20 cellular contexts compared by ENCODE assay signal in genomic region chr3:59766165-59766872, GRCh38.
DNase-seq lines count a peak whose midpoint lies in the region; ATAC-seq and TF ChIP-seq lines count a peak whose summit lies in the region.
"Had no signal": no experiment of that assay in that cellular context is flagged by ENCODE, and none has a peak within 500 bp of the region (broad histone marks: within the 10 kb centered on the region; RNA-seq: fewer than 3 reads in every experiment).

No MANE protein-coding gene starts in this region.

- H3K27me3 Mint-ChIP-seq in activated CD4-positive, alpha-beta memory T cell treated with anti-CD3 and anti-CD28 coated beads, Interleukin-2, amount 10 ng/mL, durations not matched to agents 7 days and 5 days: no peaks in the 10 kb centered on the region
- H3K27me3 Mint-ChIP-seq in T-helper 17 cell: peaks cover 7% of the 10 kb centered on the region
- no peaks in the 10 kb centered on the region for H3K27me3 Mint-ChIP-seq in activated T-helper 2 cell treated with anti-CD3 and anti-CD28 coated beads, Interferon-gamma antibody, Interleukin-2, Interleukin-4, amounts not matched to agents 10 μg/mL and 5 μg/mL and 100 μg/mL, durations not matched to agents 14 hours and 24 hours and 36 hours (ENCODE audit: low read depth)

- no peaks in the 10 kb centered on the region for H3K9me3 ChIP-seq in T-helper 17 cell (ENCODE audit: control insufficient read depth, low read length, poor library complexity, severe bottlenecking)
- H3K9me3 ChIP-seq: BE2C, heart left ventricle, spleen had no signal

- ATAC-seq in sciatic nerve: peak; percentile 88
- ATAC-seq in T-helper 17 cell: no peak
- ATAC-seq: stimulated activated naive CD8-positive, alpha-beta T cell treated with anti-CD3 and anti-CD28 coated beads, Interleukin-15, amount 100 ng/mL, for 72 hours had no signal

- H3K36me3 Mint-ChIP-seq in activated CD4-positive, alpha-beta memory T cell treated with anti-CD3 and anti-CD28 coated beads, Interleukin-2, amount 10 ng/mL, durations not matched to agents 7 days and 5 days (ENCODE audit: low read depth): no peaks in the 10 kb centered on the region
- H3K36me3 Mint-ChIP-seq in T-helper 17 cell (ENCODE audit: low read depth): peaks cover 2% of the 10 kb centered on the region
- peaks cover 14% of the 10 kb centered on the region for H3K36me3 Mint-ChIP-seq in activated T-helper 2 cell treated with anti-CD3 and anti-CD28 coated beads, Interferon-gamma antibody, Interleukin-2, Interleukin-4, amounts not matched to agents 10 μg/mL and 5 μg/mL and 100 μg/mL, durations not matched to agents 14 hours and 24 hours and 36 hours (ENCODE audit: low read depth)

- no peaks in the 10 kb centered on the region for H3K36me3 ChIP-seq in BJ (ENCODE audit: control insufficient read depth, insufficient read depth, low read length)
- H3K36me3 ChIP-seq: BE2C, cardiac muscle cell, heart left ventricle, spleen had no signal

- POLR2A ChIA-PET in BJ (lab: Charles Lee): interaction anchor here (0.9 kb wide), 1 partner anchor 8 kb away, joined by 3 read pairs; no protein-coding TSS in a partner anchor
- POLR2A ChIA-PET in activated CD4-positive, alpha-beta memory T cell treated with anti-CD3 and anti-CD28 coated beads, Interleukin-2, amount 10 ng/mL, durations not matched to agents 7 days and 5 days (lab: Charles Lee): no interaction called here

- DNase-seq in BJ (ENCODE audit: low read depth): peak; percentile 96
- DNase-seq in NCI-H226: peak; percentile 74
- peak; percentile 69 for DNase-seq in fibroblast of the conjunctiva (ENCODE audit: low read depth)
- DNase-seq in sciatic nerve (ENCODE audit: low spot score): no peak
- DNase-seq in activated CD4-positive, alpha-beta memory T cell treated with anti-CD3 and anti-CD28 coated beads, Interleukin-2, amount 10 ng/mL, durations not matched to agents 7 days and 5 days: no peak
- no peak for DNase-seq in T-helper 17 cell
- DNase-seq in stimulated activated CD8-positive, alpha-beta memory T cell treated with anti-CD3 and anti-CD28 coated beads, Interleukin-4, amount 100 ng/mL, for 48 hours: no peak
- no peak for DNase-seq in activated T-helper 2 cell treated with anti-CD3 and anti-CD28 coated beads, Interferon-gamma antibody, Interleukin-2, Interleukin-4, amounts not matched to agents 10 μg/mL and 5 μg/mL and 100 μg/mL, durations not matched to agents 14 hours and 24 hours and 36 hours (ENCODE audit: low spot score)
- DNase-seq: activated CD4-positive, alpha-beta T cell treated with anti-CD3 and anti-CD28 coated beads for 1 hour; activated naive CD4-positive, alpha-beta T cell treated with anti-CD3 and anti-CD28 coated beads for 36 hours; BE2C; heart left ventricle; Karpas-422; NCI-H1436 treated with DMSO at 0.1 percent for 48 hours; NCI-H345; occipital lobe; SHP77; spleen; stimulated activated naive CD8-positive, alpha-beta T cell treated with anti-CD3 and anti-CD28 coated beads, Interleukin-15, amount 100 ng/mL, for 72 hours had no signal

- CTCF ChIA-PET in BJ (lab: Yijun Ruan, JAX): interaction anchor here (0.8 to 1.4 kb wide), 2 partner anchors 91 to 191 kb away, joined by 4 to 7 read pairs; no protein-coding TSS in a partner anchor
- CTCF ChIA-PET in activated CD4-positive, alpha-beta memory T cell treated with anti-CD3 and anti-CD28 coated beads, Interleukin-2, amount 10 ng/mL, durations not matched to agents 7 days and 5 days (lab: Charles Lee): no interaction called here

- intact Hi-C loops in sciatic nerve (cut with DNase I): no loop called here
- intact Hi-C loops in activated T-helper 2 cell treated with anti-CD3 and anti-CD28 coated beads, Interferon-gamma antibody, Interleukin-2, Interleukin-4, amounts not matched to agents 10 μg/mL and 5 μg/mL and 100 μg/mL, durations not matched to agents 14 hours and 24 hours and 36 hours (cut with micrococcal nuclease): no loop called here

- H3K27ac Mint-ChIP-seq in activated CD4-positive, alpha-beta memory T cell treated with anti-CD3 and anti-CD28 coated beads, Interleukin-2, amount 10 ng/mL, durations not matched to agents 7 days and 5 days: no peak overlapping the region
- no peak overlapping the region for H3K27ac Mint-ChIP-seq in T-helper 17 cell
- no peak overlapping the region for H3K27ac Mint-ChIP-seq in activated T-helper 2 cell treated with anti-CD3 and anti-CD28 coated beads, Interferon-gamma antibody, Interleukin-2, Interleukin-4, amounts not matched to agents 10 μg/mL and 5 μg/mL and 100 μg/mL, durations not matched to agents 14 hours and 24 hours and 36 hours
- H3K27ac Mint-ChIP-seq: activated naive CD4-positive, alpha-beta T cell treated with anti-CD3 and anti-CD28 coated beads for 36 hours; stimulated activated naive CD8-positive, alpha-beta T cell treated with anti-CD3 and anti-CD28 coated beads, Interleukin-15, amount 100 ng/mL, for 72 hours had no signal

- H3K4me1 Mint-ChIP-seq in activated CD4-positive, alpha-beta memory T cell treated with anti-CD3 and anti-CD28 coated beads, Interleukin-2, amount 10 ng/mL, durations not matched to agents 7 days and 5 days: peaks cover 4% of the 10 kb centered on the region
- H3K4me1 Mint-ChIP-seq in T-helper 17 cell: peaks cover 14% of the 10 kb centered on the region
- peaks cover 20% of the 10 kb centered on the region for H3K4me1 Mint-ChIP-seq in activated T-helper 2 cell treated with anti-CD3 and anti-CD28 coated beads, Interferon-gamma antibody, Interleukin-2, Interleukin-4, amounts not matched to agents 10 μg/mL and 5 μg/mL and 100 μg/mL, durations not matched to agents 14 hours and 24 hours and 36 hours (ENCODE audit: low read depth)
- H3K4me1 Mint-ChIP-seq: stimulated activated naive CD8-positive, alpha-beta T cell treated with anti-CD3 and anti-CD28 coated beads, Interleukin-15, amount 100 ng/mL, for 72 hours had no signal

- H3K27me3 ChIP-seq in BJ (ENCODE audit: control insufficient read depth, insufficient read depth, low read length): no peaks in the 10 kb centered on the region
- H3K27me3 ChIP-seq: BE2C, cardiac muscle cell, heart left ventricle, spleen had no signal

- H3K4me3 Mint-ChIP-seq in activated CD4-positive, alpha-beta memory T cell treated with anti-CD3 and anti-CD28 coated beads, Interleukin-2, amount 10 ng/mL, durations not matched to agents 7 days and 5 days: no peak overlapping the region
- no peak overlapping the region for H3K4me3 Mint-ChIP-seq in T-helper 17 cell
- no peak overlapping the region for H3K4me3 Mint-ChIP-seq in activated T-helper 2 cell treated with anti-CD3 and anti-CD28 coated beads, Interferon-gamma antibody, Interleukin-2, Interleukin-4, amounts not matched to agents 10 μg/mL and 5 μg/mL and 100 μg/mL, durations not matched to agents 14 hours and 24 hours and 36 hours (ENCODE audit: low read depth)
- H3K4me3 Mint-ChIP-seq: activated naive CD4-positive, alpha-beta T cell treated with anti-CD3 and anti-CD28 coated beads for 36 hours; stimulated activated naive CD8-positive, alpha-beta T cell treated with anti-CD3 and anti-CD28 coated beads, Interleukin-15, amount 100 ng/mL, for 72 hours had no signal

- no peak overlapping the region for H3K4me3 ChIP-seq in BJ (ENCODE audit: low read depth, low read length)
- H3K4me3 ChIP-seq: cardiac muscle cell, heart left ventricle, spleen had no signal

- H3K9me3 Mint-ChIP-seq in activated CD4-positive, alpha-beta memory T cell treated with anti-CD3 and anti-CD28 coated beads, Interleukin-2, amount 10 ng/mL, durations not matched to agents 7 days and 5 days: no peaks in the 10 kb centered on the region
- no peaks in the 10 kb centered on the region for H3K9me3 Mint-ChIP-seq in activated T-helper 2 cell treated with anti-CD3 and anti-CD28 coated beads, Interferon-gamma antibody, Interleukin-2, Interleukin-4, amounts not matched to agents 10 μg/mL and 5 μg/mL and 100 μg/mL, durations not matched to agents 14 hours and 24 hours and 36 hours
- H3K9me3 Mint-ChIP-seq: activated naive CD4-positive, alpha-beta T cell treated with anti-CD3 and anti-CD28 coated beads for 36 hours; stimulated activated naive CD8-positive, alpha-beta T cell treated with anti-CD3 and anti-CD28 coated beads, Interleukin-15, amount 100 ng/mL, for 72 hours had no signal

- no peak for TF ChIP-seq CTCF in BJ (IDR thresholded peaks at IDR 0.05; ENCODE audit: insufficient read depth, low read depth, low read length)

Comparison
In these comparisons a context has a peak if more than half of its experiments do, and no peak if none do; other contexts are left out.
1. DNase-seq: peak in BJ (single experiment), NCI-H226 (single experiment) and fibroblast of the conjunctiva (single experiment); none in sciatic nerve (single experiment), activated CD4-positive, alpha-beta memory T cell treated with anti-CD3 and anti-CD28 coated beads, Interleukin-2, amount 10 ng/mL, durations not matched to agents 7 days and 5 days (single experiment), T-helper 17 cell (0 of 3), stimulated activated CD8-positive, alpha-beta memory T cell treated with anti-CD3 and anti-CD28 coated beads, Interleukin-4, amount 100 ng/mL, for 48 hours (single experiment) and activated T-helper 2 cell treated with anti-CD3 and anti-CD28 coated beads, Interferon-gamma antibody, Interleukin-2, Interleukin-4, amounts not matched to agents 10 μg/mL and 5 μg/mL and 100 μg/mL, durations not matched to agents 14 hours and 24 hours and 36 hours (single experiment).